ENCODE assay signal across 10 cellular contexts in the genomic region with DNA sequence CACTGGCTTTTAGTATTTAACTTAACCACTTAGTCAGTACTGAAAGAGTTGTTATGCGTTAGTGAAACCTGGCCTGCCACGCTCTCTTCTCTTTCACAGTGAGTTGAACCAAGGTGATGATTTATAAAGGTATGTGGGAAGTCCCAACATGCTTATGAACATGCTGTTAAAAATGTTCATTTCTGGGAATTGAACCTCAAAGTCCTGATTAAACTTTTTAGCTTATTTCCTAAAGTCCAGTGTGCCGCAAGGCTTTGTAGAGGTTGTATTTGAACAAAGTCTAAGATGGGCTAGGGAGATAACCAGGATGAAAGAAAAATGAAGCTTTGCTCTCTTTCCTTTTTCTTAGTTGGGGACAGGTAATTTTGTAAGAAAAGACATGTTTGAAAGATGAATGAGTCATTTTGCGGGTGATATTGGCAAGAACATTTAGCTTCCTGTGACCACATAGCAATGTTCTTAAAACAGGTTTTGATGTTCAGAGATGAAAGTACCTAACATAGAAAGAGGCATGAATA.
DNase-seq lines count a peak whose midpoint lies in the region; ATAC-seq lines count a peak whose summit lies in the region.
"Had no signal": no experiment of that assay in that cellular context is flagged by ENCODE, and none has a peak within 500 bp of the region (broad histone marks: within the 10 kb centered on the region; RNA-seq: fewer than 3 reads in every experiment).

No MANE protein-coding gene starts in this region.

- peak; percentile 5 for DNase-seq in iPS DF 19.7 (ENCODE audit: low read depth, low spot score)
- no peak for DNase-seq in NCI-H774 (lab: John Stamatoyannopoulos, UW)
- DNase-seq in germinal center (ENCODE audit: low spot score), result no peak
- no peak for DNase-seq in effector memory CD8-positive, alpha-beta T cell
- no peak for DNase-seq in UCSD-AML1 (lab: John Stamatoyannopoulos, UW; ENCODE audit: unreplicated experiment)
- DNase-seq: activated B cell treated with CpG ODN at 0.5 μM for 24 hours, NCI-H2081 had no signal

- peaks cover 3 to 6% of the 10 kb centered on the region in 2 donors for H3K27me3 Mint-ChIP-seq in effector memory CD8-positive, alpha-beta T cell
- H3K27me3 Mint-ChIP-seq: activated B cell treated with CpG ODN at 0.5 μM for 24 hours had no signal

- no peak overlapping the region for H3K4me3 Mint-ChIP-seq in effector memory CD8-positive, alpha-beta T cell
- H3K4me3 Mint-ChIP-seq: activated B cell treated with CpG ODN at 0.5 μM for 24 hours had no signal

- ATAC-seq in GM18909 (IDR thresholded peaks at IDR 0.05; ENCODE audit: poor library complexity, unreplicated experiment) (peak; percentile 91), GM21825 (IDR thresholded peaks at IDR 0.05; ENCODE audit: unreplicated experiment) (peak; percentile 87), HG03520 (IDR thresholded peaks at IDR 0.05; ENCODE audit: unreplicated experiment) (peak; percentile 82)
- no peak for ATAC-seq in effector memory CD8-positive, alpha-beta T cell (replicated peaks)

- H3K4me1 Mint-ChIP-seq in effector memory CD8-positive, alpha-beta T cell (ENCODE audit: low read depth in 2 of 2), result no peaks in the 10 kb centered on the region
- H3K4me1 Mint-ChIP-seq: activated B cell treated with CpG ODN at 0.5 μM for 24 hours had no signal

- no peaks in the 10 kb centered on the region for H3K36me3 Mint-ChIP-seq in effector memory CD8-positive, alpha-beta T cell (ENCODE audit: insufficient read depth)

- H3K27ac Mint-ChIP-seq in effector memory CD8-positive, alpha-beta T cell, result no peak overlapping the region
- H3K27ac Mint-ChIP-seq: activated B cell treated with CpG ODN at 0.5 μM for 24 hours had no signal

- H3K9me3 Mint-ChIP-seq in effector memory CD8-positive, alpha-beta T cell, result no peaks in the 10 kb centered on the region
- H3K9me3 Mint-ChIP-seq: activated B cell treated with CpG ODN at 0.5 μM for 24 hours had no signal
